Comparison of ENCODE assay signal across 27 cellular contexts in the genomic region with DNA sequence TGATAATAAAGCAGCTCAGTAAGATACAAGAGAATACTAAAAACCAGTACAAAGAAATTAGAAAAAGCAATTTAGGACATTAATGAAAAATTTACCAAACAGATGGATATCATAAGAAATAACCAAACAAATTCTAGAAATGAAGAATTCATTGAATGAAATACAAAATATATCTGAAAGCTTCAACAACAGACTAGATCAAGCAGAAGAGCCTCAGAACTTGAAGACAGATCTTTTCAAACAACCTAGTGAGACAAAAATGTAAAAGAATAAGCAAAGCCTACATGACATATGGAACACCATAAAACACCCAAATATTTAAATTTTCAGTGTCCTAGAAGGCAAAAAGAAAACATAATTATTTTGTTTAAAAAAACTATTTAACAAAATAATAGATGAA.
"Had no signal": no experiment of that assay in that cellular context is flagged by ENCODE, and none has a peak within 500 bp of the region (broad histone marks: within the 10 kb centered on the region; RNA-seq: fewer than 3 reads in every experiment).

No MANE protein-coding gene starts in this region.

- H3K4me1 ChIP-seq: foreskin keratinocyte, heart right ventricle, lower lobe of right lung, prostate gland, right atrium auricular region, sigmoid colon, spleen, testis, tibial artery had no signal

- H3K4me3 Mint-ChIP-seq: nephron progenitor cell; stimulated activated memory B cell treated with anti-CD40 and anti-IgM and Interleukin-4, amounts not matched to agents 10 μg/mL and 1 μg/mL and 100 μg/mL, for 72 hours; type B pancreatic cell had no signal

- H3K27me3 ChIP-seq: foreskin keratinocyte, heart right ventricle, right atrium auricular region, sigmoid colon, spleen, testis, tibial artery had no signal

- FAIRE-seq: endothelial cell of umbilical vein had no signal

- H3K27ac ChIP-seq: coronary artery, foreskin keratinocyte, heart right ventricle, lower lobe of right lung, prostate gland, right atrium auricular region, sigmoid colon, spleen, testis, tibial artery had no signal

- H3K27ac Mint-ChIP-seq: nephron progenitor cell; stimulated activated memory B cell treated with anti-CD40 and anti-IgM and Interleukin-4, amounts not matched to agents 10 μg/mL and 1 μg/mL and 100 μg/mL, for 72 hours; type B pancreatic cell had no signal

- H3K4me1 Mint-ChIP-seq: naive thymus-derived CD8-positive, alpha-beta T cell; nephron progenitor cell; stimulated activated memory B cell treated with anti-CD40 and anti-IgM and Interleukin-4, amounts not matched to agents 10 μg/mL and 1 μg/mL and 100 μg/mL, for 72 hours had no signal

- H3K27me3 Mint-ChIP-seq: naive thymus-derived CD8-positive, alpha-beta T cell; stimulated activated memory B cell treated with anti-CD40 and anti-IgM and Interleukin-4, amounts not matched to agents 10 μg/mL and 1 μg/mL and 100 μg/mL, for 72 hours; type B pancreatic cell had no signal

- H3K4me3 ChIP-seq: coronary artery, heart right ventricle, lower lobe of right lung, prostate gland, right atrium auricular region, sigmoid colon, spleen, testis, tibial artery had no signal

- DNase-seq: dermis blood vessel endothelial cell; effector memory CD4-positive, alpha-beta T cell; foreskin keratinocyte; glutamatergic neuron; heart right ventricle; hippocampal formation; islet precursor cell; kidney glomerular epithelial cell; left colon; left ventricle myocardium superior; lower lobe of right lung; naive thymus-derived CD8-positive, alpha-beta T cell; nephron progenitor cell; nucleus accumbens; sigmoid colon; spleen; stimulated activated CD4-positive, alpha-beta T cell treated with anti-CD3 and anti-CD28 coated beads, Interleukin-4, amount 100 ng/mL, for 4 hours; stimulated activated naive CD8-positive, alpha-beta T cell treated with anti-CD3 and anti-CD28 coated beads, Interleukin-15, Interleukin-2, amounts not matched to agents 100 U/mL and 50 U/mL, for 24 hours; substantia nigra; testis; tibial artery had no signal

- H3K9me3 ChIP-seq: prostate gland, testis had no signal

- ATAC-seq: foreskin keratinocyte; heart right ventricle; left colon; left ventricle myocardium superior; lower lobe of right lung; naive thymus-derived CD8-positive, alpha-beta T cell; stimulated activated memory B cell treated with anti-CD40 and anti-IgM and Interleukin-4, amounts not matched to agents 10 μg/mL and 1 μg/mL and 100 μg/mL, for 72 hours; stimulated activated naive CD8-positive, alpha-beta T cell treated with anti-CD3 and anti-CD28 coated beads, Interleukin-15, Interleukin-2, amounts not matched to agents 100 U/mL and 50 U/mL, for 24 hours had no signal
